Comparison of ENCODE assay signal across 16 cellular contexts in the genomic region with DNA sequence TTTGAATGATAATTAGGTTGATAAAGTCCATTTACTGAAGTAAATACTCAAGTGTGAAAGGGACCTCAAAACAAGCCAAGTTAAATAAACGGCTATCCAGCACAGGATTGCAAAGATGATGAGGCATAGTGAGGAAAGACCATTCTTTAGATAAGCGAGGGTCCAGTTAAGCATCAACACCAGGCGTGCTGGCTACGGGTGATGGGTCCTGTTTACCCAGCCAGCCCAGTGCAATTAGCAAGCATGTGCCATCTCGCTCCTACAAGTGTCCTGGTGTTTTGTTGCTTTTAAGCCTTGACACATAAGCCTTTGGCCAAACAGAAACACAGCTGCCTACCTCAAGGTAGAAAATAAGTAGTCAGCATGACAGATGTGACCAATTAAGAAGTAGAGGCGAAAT. TPM values are rescaled to one million over a fixed set of nuclear protein-coding genes. Genes with fewer than 3 reads are reported as not detected.
DNase-seq lines count a peak whose midpoint lies in the region; ATAC-seq, FAIRE-seq and TF ChIP-seq lines count a peak whose summit lies in the region.
"Had no signal": no experiment of that assay in that cellular context is flagged by ENCODE, and none has a peak within 500 bp of the region (broad histone marks: within the 10 kb centered on the region; RNA-seq: fewer than 3 reads in every experiment).

No MANE protein-coding gene starts in this region.

- no TSS peak for BruUV-seq in GM12878 (replicated peaks; lab: Mats Ljungman, UMichigan)

- no peak for TF ChIP-seq RAD21 in GM12878 (IDR thresholded peaks at IDR 0.05; ENCODE audit: insufficient read depth, low read depth, low read length)

- TF ChIP-seq POLR2A in heart left ventricle (IDR thresholded peaks at IDR 0.05) (no peak), GM12878 (IDR thresholded peaks at IDR 0.05; ENCODE audit: low read depth, low read length) (no peak)

- no peak for FAIRE-seq in GM12878 (lab: Jason Lieb, UNC)
- FAIRE-seq: colon, pancreas had no signal

- SMC1A ChIA-PET in GM12878 (lab: Charles Lee; ENCODE audit: uncharacterized antibody, unreplicated experiment): no interaction called here

- no peaks in the 10 kb centered on the region for H3K79me2 ChIP-seq in GM12878 (ENCODE audit: control insufficient read depth, insufficient read depth, low read length)

- RAD21 ChIA-PET in GM12878 (lab: Charles Lee; ENCODE audit: unreplicated experiment): no interaction called here

- DNase-seq in heart left ventricle (no peak), left ventricle myocardium superior (no peak), NCI-H510A (lab: John Stamatoyannopoulos, UW) (peak; percentile 13), GM12878 (ENCODE audit: low read depth, low spot score) (no peak), medulla oblongata (ENCODE audit: extremely low spot score) (no peak)
- no peak for DNase-seq in activated T-cell treated with anti-CD3 and anti-CD28 coated beads, Interleukin-2, amount 50 U/mL, for 1 hour
- DNase-seq: activated T-cell treated with anti-CD3 and anti-CD28 coated beads for 4 hours, Calu3, Kasumi-1, NCI-H446, pancreas had no signal

- CTCF ChIA-PET in GM12878 (lab: Yijun Ruan, JAX): interaction anchor here (0.9 to 1.4 kb wide), 2 partner anchors 12 to 130 kb away, joined by 3 read pairs; no protein-coding TSS in a partner anchor

- WGBS in heart left ventricle, 4 donors: 30 to 44% (median 40%) methylated on average over 6 of the region's 6 CpGs
- WGBS in GM12878 (ENCODE audit: insufficient coverage, insufficient replicate concordance, low lambda C conversion rate, missing lambda C conversion rate): 16% methylated on average over 6 of the region's 6 CpGs
- 53 to 69% methylated on average over 6 of the region's 6 CpGs for WGBS in mesodermal cell (ENCODE audit: insufficient coverage in 2 of 2), 2 experiments

- H3K27me3 ChIP-seq in heart left ventricle: no peaks in the 10 kb centered on the region
- H3K27me3 ChIP-seq in GM12878 (replicated peaks in 1 of 2; ENCODE audit: control insufficient read depth in 2 of 2, insufficient read depth in 2 of 2, low read length in 1 of 2): no peaks in the 10 kb centered on the region; a peak in 2 of 4 replicates
- H3K27me3 ChIP-seq: pancreas had no signal

- H3K4me1 ChIP-seq in heart left ventricle (peaks cover 0 to 31% (median 0%) of the 10 kb centered on the region in 12 donors), GM12878 (ENCODE audit: control insufficient read depth, insufficient read depth, low read length) (no peaks in the 10 kb centered on the region), mesodermal cell (ENCODE audit: control insufficient read depth, insufficient read depth, low read length, poor library complexity, severe bottlenecking) (peaks cover 48% of the 10 kb centered on the region)
- H3K4me1 ChIP-seq: pancreas had no signal

- POLR2A ChIA-PET in GM12878 (lab: Charles Lee): no interaction called here

- H3K4me2 ChIP-seq in GM12878 (ENCODE audit: control insufficient read depth, insufficient read depth): no peak overlapping the region

- TF ChIP-seq CTCF in heart left ventricle (IDR thresholded peaks at IDR 0.05): no peak
- no peak for TF ChIP-seq CTCF in GM12878 (IDR thresholded peaks at IDR 0.05 in 2 of 3, conservative IDR thresholded peaks at IDR 0.05 in 1 of 3; ENCODE audit: control insufficient read depth in 2 of 3, extremely low read depth in 1 of 3, insufficient read depth in 1 of 3, low read depth in 3 of 3, low read length in 3 of 3)

- in situ Hi-C loops in GM12878 (cut with MboI): no loop called here

- H3K36me3 ChIP-seq in heart left ventricle: peaks cover 0 to 40% (median 4%) of the 10 kb centered on the region in 9 donors
- H3K36me3 ChIP-seq in GM12878 (ENCODE audit: control insufficient read depth in 2 of 2, insufficient read depth in 2 of 2, low read length in 1 of 2): no peaks in the 10 kb centered on the region
- no peaks in the 10 kb centered on the region for H3K36me3 ChIP-seq in mesodermal cell (ENCODE audit: control insufficient read depth, insufficient read depth, low read length)

- no peaks in the 10 kb centered on the region for H3K9me3 ChIP-seq in heart left ventricle
- H3K9me3 ChIP-seq in GM12878 (replicated peaks; ENCODE audit: control insufficient read depth, insufficient read depth, low read length): no peaks in the 10 kb centered on the region
- no peaks in the 10 kb centered on the region for H3K9me3 ChIP-seq in mesodermal cell (ENCODE audit: control insufficient read depth, low read length)
- H3K9me3 ChIP-seq: pancreas had no signal

- no peak overlapping the region for H2AFZ ChIP-seq in GM12878 (ENCODE audit: control insufficient read depth, low read depth, low read length)

- H3K27ac ChIP-seq in heart left ventricle: peak overlapping the region in 11 of 12 donors; percentile 11 to 95 (median 83)
- no peak overlapping the region for H3K27ac ChIP-seq in GM12878 (ENCODE audit: control insufficient read depth, insufficient read depth)
- H3K27ac ChIP-seq in mesodermal cell (ENCODE audit: low read depth, low read length, severe bottlenecking): peak overlapping the region; percentile 65
- H3K27ac ChIP-seq: HL-60, pancreas had no signal

- no peaks in the 10 kb centered on the region for H4K20me1 ChIP-seq in GM12878 (ENCODE audit: control insufficient read depth, insufficient read depth)

- intact Hi-C loops in heart left ventricle (cut with DNase I): loop anchor here in 5 of 10 donors (5.0 to 10.0 kb wide), 4 partner anchors 115 to 185 kb away; no protein-coding TSS in a partner anchor
- intact Hi-C loops in left ventricle myocardium superior (cut with micrococcal nuclease): no loop called here
- intact Hi-C loops in GM12878 (cut with micrococcal nuclease; ENCODE audit: unreplicated experiment): no loop called here

- no peak for TF ChIP-seq EP300 in GM12878 (IDR thresholded peaks at IDR 0.05; ENCODE audit: borderline replicate concordance in 1 of 2, control insufficient read depth in 1 of 2, low read depth in 2 of 2, low read length in 2 of 2)

- H3K9ac ChIP-seq in GM12878 (ENCODE audit: control insufficient read depth, insufficient read depth, low read length): no peak overlapping the region

- ATAC-seq in heart left ventricle (peak in 1 of 4 donors; percentile 2), left ventricle myocardium superior (no peak), GM12878 (no peak), HG03521 (IDR thresholded peaks at IDR 0.05; ENCODE audit: unreplicated experiment) (no peak)

- H3K4me3 ChIP-seq in heart left ventricle (peak overlapping the region in 11 of 12 donors; percentile 4 to 67 (median 42)), GM12878 (no peak overlapping the region), mesodermal cell (ENCODE audit: extremely low read depth, insufficient read depth, low read length, poor library complexity, severe bottlenecking) (no peak overlapping the region)
- H3K4me3 ChIP-seq: pancreas had no signal

TF ChIP-seq in GM12878, 131 proteins besides CTCF, POLR2A, EP300 and RAD21:
- TF ChIP-seq TCF3 (IDR thresholded peaks at IDR 0.05; ENCODE audit: borderline replicate concordance, insufficient read depth, low read depth, low read length): 0 out of 2 replicates have a peak, but pooled peaks have one; percentile 29
- TF ChIP-seq KDM1A (IDR thresholded peaks at IDR 0.05; ENCODE audit: borderline replicate concordance): no peak
- TF ChIP-seq, protein P1, sequence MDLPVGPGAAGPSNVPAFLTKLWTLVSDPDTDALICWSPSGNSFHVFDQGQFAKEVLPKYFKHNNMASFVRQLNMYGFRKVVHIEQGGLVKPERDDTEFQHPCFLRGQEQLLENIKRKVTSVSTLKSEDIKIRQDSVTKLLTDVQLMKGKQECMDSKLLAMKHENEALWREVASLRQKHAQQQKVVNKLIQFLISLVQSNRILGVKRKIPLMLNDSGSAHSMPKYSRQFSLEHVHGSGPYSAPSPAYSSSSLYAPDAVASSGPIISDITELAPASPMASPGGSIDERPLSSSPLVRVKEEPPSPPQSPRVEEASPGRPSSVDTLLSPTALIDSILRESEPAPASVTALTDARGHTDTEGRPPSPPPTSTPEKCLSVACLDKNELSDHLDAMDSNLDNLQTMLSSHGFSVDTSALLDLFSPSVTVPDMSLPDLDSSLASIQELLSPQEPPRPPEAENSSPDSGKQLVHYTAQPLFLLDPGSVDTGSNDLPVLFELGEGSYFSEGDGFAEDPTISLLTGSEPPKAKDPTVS (IDR thresholded peaks at IDR 0.05; ENCODE audit: low read depth, low read length): no peak
- TF ChIP-seq, protein P2, sequence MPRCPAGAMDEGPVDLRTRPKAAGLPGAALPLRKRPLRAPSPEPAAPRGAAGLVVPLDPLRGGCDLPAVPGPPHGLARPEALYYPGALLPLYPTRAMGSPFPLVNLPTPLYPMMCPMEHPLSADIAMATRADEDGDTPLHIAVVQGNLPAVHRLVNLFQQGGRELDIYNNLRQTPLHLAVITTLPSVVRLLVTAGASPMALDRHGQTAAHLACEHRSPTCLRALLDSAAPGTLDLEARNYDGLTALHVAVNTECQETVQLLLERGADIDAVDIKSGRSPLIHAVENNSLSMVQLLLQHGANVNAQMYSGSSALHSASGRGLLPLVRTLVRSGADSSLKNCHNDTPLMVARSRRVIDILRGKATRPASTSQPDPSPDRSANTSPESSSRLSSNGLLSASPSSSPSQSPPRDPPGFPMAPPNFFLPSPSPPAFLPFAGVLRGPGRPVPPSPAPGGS (IDR thresholded peaks at IDR 0.05; ENCODE audit: borderline replicate concordance, insufficient read depth, low read depth, low read length, poor library complexity, severe bottlenecking): peak; percentile 25

RNA-seq across cellular contexts. Expression of a gene that starts 7.1 kb away (rescaled TPM):
- total RNA-seq in heart left ventricle (100 to 1,000 TPM; 390 to 855 (median 591) TPM), left ventricle myocardium superior (781 TPM), GM12878 (2014; rRNA removed) (not detected in 2 replicates), GM12878 (2014; rRNA removed; fragmentation: Illumina TruSeq; extraction: Trizol) (0.04 TPM in 1 of 2 replicates, not detected in the other), GM12878 (2021) (0.08 and 0.18 TPM in 2 replicates)
- polyA plus RNA-seq in heart left ventricle (100 to 1,000 TPM; 187 to 383 TPM), GM12878 (2011; rRNA removed) (0.56 and 1.4 TPM in 2 replicates), GM12878 (2014; fragmentation: Illumina TruSeq; extraction: Trizol) (not detected in 2 replicates), GM12878 (2014; fragmentation: Nextera tagmentation; extraction: Ambion mirVana) (not detected), GM12878 (2014; rRNA removed) (0.03 TPM in 1 of 2 replicates, not detected in the other), GM12878 (2016; fragmentation: Nextera tagmentation; extraction: Ambion mirVana) (under 1 TPM in 1 of 2 experiments, not detected in 1; 0.04 TPM)
- total RNA-seq in GM12878 (2013; cell fraction: nucleolus; rRNA removed): 1.6 and 2.3 TPM in 2 replicates
- not detected for polyA plus RNA-seq in GM12878 (2011; ENCODE audit: low read depth)
- 0.28 and 0.36 TPM in 2 replicates for polyA plus RNA-seq in GM12878 (2011; cell fraction: cytosol; rRNA removed)
- polyA plus RNA-seq in GM12878 (2011; cell fraction: nucleus; rRNA removed): 0.55 and 0.98 TPM in 2 replicates
- polyA plus RNA-seq in GM12878 (2012): 0.03 and 0.07 TPM in 2 replicates
- 1.2 and 1.4 TPM in 2 replicates for polyA minus RNA-seq in GM12878 (2011; rRNA and poly(A)+ RNA removed)
- 0.40 TPM in 1 of 2 replicates, not detected in the other for polyA minus RNA-seq in GM12878 (2011; cell fraction: cytosol; rRNA and poly(A)+ RNA removed)
- polyA minus RNA-seq in GM12878 (2011; cell fraction: nucleus; rRNA and poly(A)+ RNA removed): 0.77 and 2.3 TPM in 2 replicates
- 6.8 TPM for polyA plus RNA-seq in mesodermal cell (2013, experiment 1 of 2)
- 6.7 TPM for polyA plus RNA-seq in mesodermal cell (2013, experiment 2 of 2)
- total RNA-seq: T-helper 2 cell treated with Interferon-gamma antibody and Interleukin-4, amounts not matched to agents 100 ng/mL and 5 ng/mL, for 36 hours had no signal

Comparison
In these comparisons a context has a peak if more than half of its experiments do, and no peak if none do; other contexts are left out.
1. H3K4me3 ChIP-seq: peak in heart left ventricle (11 of 12); none in GM12878 (single experiment) and mesodermal cell (single experiment).
2. RNA of a gene that starts 7.1 kb away (total RNA-seq): 781 TPM in left ventricle myocardium superior (single experiment) and 390 to 855 TPM in heart left ventricle; 0.04 to 2.3 TPM in GM12878; every median in the first group is over 100 times any median in the second.